ENCODE assay signal across 16 cellular contexts in the genomic region with DNA sequence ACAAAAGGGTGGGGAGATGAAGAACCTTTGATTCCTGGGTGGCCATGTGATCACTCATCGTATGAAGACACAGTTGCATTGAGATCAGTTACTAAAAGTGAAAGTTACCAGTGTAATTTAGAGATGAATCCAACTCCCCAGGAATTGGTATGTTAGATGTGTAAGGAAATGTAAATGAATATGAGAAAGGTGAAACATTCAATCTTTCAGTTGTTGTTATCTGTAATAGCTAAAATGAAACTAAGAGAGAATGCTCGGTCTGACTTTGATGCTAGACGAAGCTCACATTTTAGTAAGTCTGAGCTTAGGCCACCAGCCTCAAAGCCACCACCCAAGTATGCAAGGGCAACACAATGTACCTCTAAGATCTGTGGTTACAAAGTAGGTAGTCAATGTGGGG.
A peak's percentile ranks its signal among the peaks of the same experiment; 100 is the strongest.
DNase-seq lines count a peak whose midpoint lies in the region; ATAC-seq lines count a peak whose summit lies in the region.
"Had no signal": no experiment of that assay in that cellular context is flagged by ENCODE, and none has a peak within 500 bp of the region (broad histone marks: within the 10 kb centered on the region; RNA-seq: fewer than 3 reads in every experiment).

No MANE protein-coding gene starts in this region.

- no peak overlapping the region for H3K27ac Mint-ChIP-seq in activated T-cell treated with anti-CD3 and anti-CD28 coated beads, Interleukin-2, amount 50 U/mL, for 72 hours
- H3K27ac Mint-ChIP-seq in stimulated activated effector memory CD8-positive, alpha-beta T cell treated with anti-CD3 and anti-CD28 coated beads, Interleukin-12 subunit alpha, Interleukin-12 subunit beta, amount 100 ng/mL, for 72 hours, result no peak overlapping the region

- H3K4me1 Mint-ChIP-seq in activated T-cell treated with anti-CD3 and anti-CD28 coated beads, Interleukin-2, amount 50 U/mL, for 72 hours (ENCODE audit: low read depth), result peaks cover 21% of the 10 kb centered on the region
- no peaks in the 10 kb centered on the region for H3K4me1 Mint-ChIP-seq in stimulated activated effector memory CD8-positive, alpha-beta T cell treated with anti-CD3 and anti-CD28 coated beads, Interleukin-12 subunit alpha, Interleukin-12 subunit beta, amount 100 ng/mL, for 72 hours

- H3K4me3 Mint-ChIP-seq in activated T-cell treated with anti-CD3 and anti-CD28 coated beads, Interleukin-2, amount 50 U/mL, for 72 hours, result no peak overlapping the region
- no peak overlapping the region for H3K4me3 Mint-ChIP-seq in stimulated activated effector memory CD8-positive, alpha-beta T cell treated with anti-CD3 and anti-CD28 coated beads, Interleukin-12 subunit alpha, Interleukin-12 subunit beta, amount 100 ng/mL, for 72 hours

- H3K9me3 Mint-ChIP-seq in activated T-cell treated with anti-CD3 and anti-CD28 coated beads, Interleukin-2, amount 50 U/mL, for 72 hours, result no peaks in the 10 kb centered on the region
- H3K9me3 Mint-ChIP-seq in stimulated activated effector memory CD8-positive, alpha-beta T cell treated with anti-CD3 and anti-CD28 coated beads, Interleukin-12 subunit alpha, Interleukin-12 subunit beta, amount 100 ng/mL, for 72 hours, result no peaks in the 10 kb centered on the region

- no peaks in the 10 kb centered on the region for H3K36me3 Mint-ChIP-seq in activated T-cell treated with anti-CD3 and anti-CD28 coated beads, Interleukin-2, amount 50 U/mL, for 72 hours (ENCODE audit: insufficient read depth in 2 of 2)
- no peaks in the 10 kb centered on the region for H3K36me3 Mint-ChIP-seq in stimulated activated effector memory CD8-positive, alpha-beta T cell treated with anti-CD3 and anti-CD28 coated beads, Interleukin-12 subunit alpha, Interleukin-12 subunit beta, amount 100 ng/mL, for 72 hours

- DNase-seq in activated T-cell treated with anti-CD3 and anti-CD28 coated beads, Interleukin-2, amount 50 U/mL, for 72 hours, result peak in 1 of 2 donors; percentile 7
- DNase-seq in activated T-cell treated with anti-CD3 and anti-CD28 coated beads, Interleukin-2, amount 50 U/mL, for 1 hour, result no peak
- no peak for DNase-seq in stimulated activated effector memory CD8-positive, alpha-beta T cell treated with anti-CD3 and anti-CD28 coated beads, Interleukin-12 subunit alpha, Interleukin-12 subunit beta, amount 100 ng/mL, for 72 hours (ENCODE audit: low spot score in 2 of 2)
- no peak for DNase-seq in GM19238 (ENCODE audit: insufficient read length, low spot score)
- DNase-seq: DND-41, GM23248, NCI-H1092 treated with DMSO at 0.1 percent for 48 hours, NCI-H2227 treated with DMSO at 0.1 percent for 48 hours, NCI-H524, RPMI8226, SIG-M5 had no signal

- H3K27me3 Mint-ChIP-seq in activated T-cell treated with anti-CD3 and anti-CD28 coated beads, Interleukin-2, amount 50 U/mL, for 72 hours (ENCODE audit: low read depth), result peaks cover 35% of the 10 kb centered on the region

- peak; percentile 83 to 87 for ATAC-seq in activated T-cell treated with anti-CD3 and anti-CD28 coated beads, Interleukin-2, amount 50 U/mL, for 72 hours (replicated peaks in 1 of 2)
- ATAC-seq in HG02642 (IDR thresholded peaks at IDR 0.05; ENCODE audit: poor library complexity, unreplicated experiment) (peak; percentile 53), HG03565 (IDR thresholded peaks at IDR 0.05; ENCODE audit: unreplicated experiment) (peak; percentile 82), GM21723 (IDR thresholded peaks at IDR 0.05; ENCODE audit: unreplicated experiment) (no peak), GM21576 (IDR thresholded peaks at IDR 0.05; ENCODE audit: unreplicated experiment) (no peak)
- ATAC-seq in stimulated activated effector memory CD8-positive, alpha-beta T cell treated with anti-CD3 and anti-CD28 coated beads, Interleukin-12 subunit alpha, Interleukin-12 subunit beta, amount 100 ng/mL, for 72 hours, result peak; percentile 63
- ATAC-seq: HepG2 had no signal

Comparison
In these comparisons a context has a peak if more than half of its experiments do, and no peak if none do; other contexts are left out.
1. ATAC-seq: peak in activated T-cell treated with anti-CD3 and anti-CD28 coated beads, Interleukin-2, amount 50 U/mL, for 72 hours (2 of 2), HG02642 (single experiment), HG03565 (single experiment) and stimulated activated effector memory CD8-positive, alpha-beta T cell treated with anti-CD3 and anti-CD28 coated beads, Interleukin-12 subunit alpha, Interleukin-12 subunit beta, amount 100 ng/mL, for 72 hours (single experiment); none in GM21723 (single experiment) and GM21576 (single experiment).